Comparison of ENCODE assay signal across 9 cellular contexts in the genomic region with DNA sequence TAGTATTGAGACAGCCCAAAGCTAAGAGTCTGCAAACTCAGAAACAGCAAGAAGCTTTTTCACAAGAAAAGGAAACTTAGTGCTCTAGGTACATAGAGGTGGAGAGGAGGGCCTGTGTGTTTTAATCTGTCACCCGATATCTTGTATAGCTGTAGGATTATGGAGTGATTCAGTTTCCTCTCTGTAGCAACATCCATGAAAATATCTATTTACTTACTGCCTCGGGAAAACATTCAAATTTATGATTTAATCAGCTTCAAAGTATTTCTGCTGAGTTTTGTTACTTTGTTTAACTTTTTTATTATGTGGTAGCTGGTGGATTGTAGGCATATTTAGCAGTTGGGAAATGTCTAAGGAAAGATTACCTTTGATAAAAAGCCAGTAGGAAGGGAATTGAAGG.
DNase-seq lines count a peak whose midpoint lies in the region; ATAC-seq and TF ChIP-seq lines count a peak whose summit lies in the region.
"Had no signal": no experiment of that assay in that cellular context is flagged by ENCODE, and none has a peak within 500 bp of the region (broad histone marks: within the 10 kb centered on the region; RNA-seq: fewer than 3 reads in every experiment).

No MANE protein-coding gene starts in this region.

- TF ChIP-seq EP300 in sigmoid colon (IDR thresholded peaks at IDR 0.05): no peak

- TF ChIP-seq CTCF in choroid plexus epithelial cell (conservative IDR thresholded peaks at IDR 0.05; ENCODE audit: low read depth, low read length) (no peak), sigmoid colon (IDR thresholded peaks at IDR 0.05) (no peak)

- DNase-seq in NCI-H2171 treated with DMSO at 0.1 percent for 48 hours (lab: John Stamatoyannopoulos, UW): peak; percentile 60
- no peak for DNase-seq in NCI-H2171 (lab: John Stamatoyannopoulos, UW)
- peak; percentile 32 for DNase-seq in NCI-H524 treated with DMSO at 0.1 percent for 48 hours (lab: John Stamatoyannopoulos, UW)
- peak; percentile 55 for DNase-seq in choroid plexus epithelial cell (ENCODE audit: low read depth)
- DNase-seq in sigmoid colon: no peak
- DNase-seq in right cardiac atrium: no peak
- no peak for DNase-seq in mucosa of gallbladder (ENCODE audit: low spot score)
- DNase-seq: Peyer's patch had no signal

- no peak for ATAC-seq in GM21717 (IDR thresholded peaks at IDR 0.05; ENCODE audit: unreplicated experiment)
- ATAC-seq in right cardiac atrium: no peak

- H3K27me3 ChIP-seq in sigmoid colon (no peaks in the 10 kb centered on the region), right cardiac atrium (ENCODE audit: control insufficient read depth, insufficient read depth) (no peaks in the 10 kb centered on the region)
- H3K27me3 ChIP-seq: Peyer's patch had no signal

- intact Hi-C loops in sigmoid colon (cut with DNase I) (loop anchor here (5.0 kb wide), 3 partner anchors 102 to 362 kb away; a partner anchor contains a TSS), right cardiac atrium (cut with DNase I) (no loop called here)

- TF ChIP-seq POLR2A in sigmoid colon (IDR thresholded peaks at IDR 0.05): no peak

- 11 to 52% methylated on average over 2 of the region's 2 CpGs for WGBS in sigmoid colon, 2 donors
- 60% methylated on average over 2 of the region's 2 CpGs for WGBS in right cardiac atrium

- H3K9me3 ChIP-seq in sigmoid colon (no peaks in the 10 kb centered on the region), right cardiac atrium (ENCODE audit: control insufficient read depth, low read length) (no peaks in the 10 kb centered on the region)
- H3K9me3 ChIP-seq: Peyer's patch had no signal

- H3K4me1 ChIP-seq in sigmoid colon: peaks cover 0 to 70% (median 58%) of the 10 kb centered on the region in 4 donors
- H3K4me1 ChIP-seq in right cardiac atrium (ENCODE audit: control insufficient read depth, insufficient read depth, low read length): peaks cover 7% of the 10 kb centered on the region

- no peaks in the 10 kb centered on the region for H3K36me3 ChIP-seq in sigmoid colon
- H3K36me3 ChIP-seq: Peyer's patch had no signal

- H3K4me3 ChIP-seq in choroid plexus epithelial cell (ENCODE audit: low read depth, low read length) (no peak overlapping the region), sigmoid colon (no peak overlapping the region), right cardiac atrium (ENCODE audit: low read length) (no peak overlapping the region)
- H3K4me3 ChIP-seq: Peyer's patch had no signal

- H3K27ac ChIP-seq in sigmoid colon (peak overlapping the region; percentile 81 to 90 (median 86)), right cardiac atrium (ENCODE audit: low read length) (no peak overlapping the region)

Comparison
In these comparisons a context has a peak if more than half of its experiments do, and no peak if none do; other contexts are left out.
1. DNase-seq: peak in NCI-H2171 treated with DMSO at 0.1 percent for 48 hours (single experiment), NCI-H524 treated with DMSO at 0.1 percent for 48 hours (single experiment) and choroid plexus epithelial cell (single experiment); none in NCI-H2171 (single experiment), sigmoid colon (single experiment), right cardiac atrium (0 of 3) and mucosa of gallbladder (single experiment).